ENCODE assay signal across 25 cellular contexts in genomic region chr1:167230437-167230836, GRCh38.
"Had no signal": no experiment of that assay in that cellular context is flagged by ENCODE, and none has a peak within 500 bp of the region (broad histone marks: within the 10 kb centered on the region; RNA-seq: fewer than 3 reads in every experiment).

No MANE protein-coding gene starts in this region.

- H3K4me3 ChIP-seq: coronary artery, gastrocnemius medialis, left lung, lower lobe of right lung, psoas muscle, smooth muscle cell, transverse colon had no signal

- H3K27me3 ChIP-seq: brain microvascular endothelial cell, gastrocnemius medialis, left lung, transverse colon had no signal

- H3K4me3 Mint-ChIP-seq: activated CD8-positive, alpha-beta memory T cell treated with anti-CD3 and anti-CD28 coated beads, Interleukin-2, amount 10 ng/mL, durations not matched to agents 7 days and 5 days; activated CD8-positive, alpha-beta T cell treated with anti-CD3 and anti-CD28 coated beads, Interleukin-2, amount 10 ng/mL, durations not matched to agents 7 days and 5 days; activated naive CD4-positive, alpha-beta T cell treated with anti-CD3 and anti-CD28 coated beads for 36 hours; activated naive CD8-positive, alpha-beta T cell treated with anti-CD3 and anti-CD28 coated beads for 36 hours; effector memory CD8-positive, alpha-beta T cell; naive thymus-derived CD8-positive, alpha-beta T cell; neural crest cell had no signal

- H3K27ac Mint-ChIP-seq: activated CD8-positive, alpha-beta memory T cell treated with anti-CD3 and anti-CD28 coated beads, Interleukin-2, amount 10 ng/mL, durations not matched to agents 7 days and 5 days; activated CD8-positive, alpha-beta T cell treated with anti-CD3 and anti-CD28 coated beads, Interleukin-2, amount 10 ng/mL, durations not matched to agents 7 days and 5 days; activated naive CD4-positive, alpha-beta T cell treated with anti-CD3 and anti-CD28 coated beads for 36 hours; activated naive CD8-positive, alpha-beta T cell treated with anti-CD3 and anti-CD28 coated beads for 36 hours; effector memory CD8-positive, alpha-beta T cell; naive thymus-derived CD8-positive, alpha-beta T cell had no signal

- H3K9me3 Mint-ChIP-seq: activated naive CD4-positive, alpha-beta T cell treated with anti-CD3 and anti-CD28 coated beads for 36 hours; activated naive CD8-positive, alpha-beta T cell treated with anti-CD3 and anti-CD28 coated beads for 36 hours; effector memory CD8-positive, alpha-beta T cell; naive thymus-derived CD8-positive, alpha-beta T cell; neural crest cell had no signal

- H3K36me3 Mint-ChIP-seq: activated naive CD8-positive, alpha-beta T cell treated with anti-CD3 and anti-CD28 coated beads for 36 hours; naive thymus-derived CD8-positive, alpha-beta T cell had no signal

- H3K27ac ChIP-seq: brain microvascular endothelial cell, coronary artery, gastrocnemius medialis, lower lobe of right lung, parathyroid adenoma, psoas muscle, transverse colon had no signal

- H3K27me3 Mint-ChIP-seq: activated CD8-positive, alpha-beta memory T cell treated with anti-CD3 and anti-CD28 coated beads, Interleukin-2, amount 10 ng/mL, durations not matched to agents 7 days and 5 days; activated naive CD8-positive, alpha-beta T cell treated with anti-CD3 and anti-CD28 coated beads for 36 hours; effector memory CD8-positive, alpha-beta T cell; naive thymus-derived CD8-positive, alpha-beta T cell had no signal

- ATAC-seq: activated CD8-positive, alpha-beta memory T cell treated with anti-CD3 and anti-CD28 coated beads, Interleukin-2, amount 10 ng/mL, durations not matched to agents 7 days and 5 days; activated CD8-positive, alpha-beta T cell treated with anti-CD3 and anti-CD28 coated beads, Interleukin-2, amount 10 ng/mL, durations not matched to agents 7 days and 5 days; effector memory CD8-positive, alpha-beta T cell; gastrocnemius medialis; naive thymus-derived CD8-positive, alpha-beta T cell; psoas muscle had no signal

- DNase-seq: activated CD4-positive, alpha-beta T cell treated with anti-CD3 and anti-CD28 coated beads for 1 hour; activated CD4-positive, alpha-beta T cell treated with anti-CD3 and anti-CD28 coated beads, Interleukin-2, amount 50 U/mL, for 1 hour; activated CD8-positive, alpha-beta memory T cell treated with anti-CD3 and anti-CD28 coated beads, Interleukin-2, amount 10 ng/mL, durations not matched to agents 7 days and 5 days; activated CD8-positive, alpha-beta T cell treated with anti-CD3 and anti-CD28 coated beads, Interleukin-2, amount 10 ng/mL, durations not matched to agents 7 days and 5 days; activated effector memory CD4-positive, alpha-beta T cell treated with Interleukin-2 at 50 U/mL for 16 hours; activated naive CD4-positive, alpha-beta T cell treated with anti-CD3 and anti-CD28 coated beads for 36 hours; activated naive CD8-positive, alpha-beta T cell treated with anti-CD3 and anti-CD28 coated beads for 36 hours; brain microvascular endothelial cell; effector memory CD8-positive, alpha-beta T cell; gastrocnemius medialis; glutamatergic neuron; left lung; lower lobe of right lung; mesenchymal stem cell; naive thymus-derived CD8-positive, alpha-beta T cell; occipital lobe; psoas muscle; stimulated activated CD4-positive, alpha-beta T cell treated with anti-CD3 and anti-CD28 coated beads, Interleukin-1b, Interleukin-23, amount 100 ng/mL, for 48 hours; stimulated activated naive CD4-positive, alpha-beta T cell treated with Interleukin-2 at 50 U/mL for 16 hours; T1000; transverse colon had no signal
